18 cellular contexts compared by ENCODE assay signal in genomic region chr5:142453801-142454381, GRCh38.
"Had no signal": no experiment of that assay in that cellular context is flagged by ENCODE, and none has a peak within 500 bp of the region (broad histone marks: within the 10 kb centered on the region; RNA-seq: fewer than 3 reads in every experiment).

No MANE protein-coding gene starts in this region.

- H3K9me3 ChIP-seq: neutrophil, pancreas, sigmoid colon had no signal

- H3K27ac ChIP-seq: brain microvascular endothelial cell, neutrophil, pancreas, tibial artery had no signal

- DNase-seq: activated CD4-positive, alpha-beta T cell treated with anti-CD3 and anti-CD28 coated beads, Interleukin-2, amount 10 ng/mL, durations not matched to agents 7 days and 5 days; activated CD8-positive, alpha-beta T cell treated with anti-CD3 and anti-CD28 coated beads, Interleukin-2, amount 10 ng/mL, durations not matched to agents 7 days and 5 days; activated naive CD4-positive, alpha-beta T cell treated with anti-CD3 and anti-CD28 coated beads, Interleukin-2, amount 50 U/mL, for 16 hours; activated T-cell treated with anti-CD3 and anti-CD28 coated beads, Interleukin-2, amount 50 U/mL, for 24 hours; aorta; brain microvascular endothelial cell; effector CD8-positive, alpha-beta T cell; foreskin fibroblast; glutamatergic neuron; kidney; natural killer cell; pancreas; sigmoid colon; stimulated activated naive B cell treated with anti-CD40 and anti-IgM and Interleukin-4, amounts not matched to agents 10 μg/mL and 1 μg/mL and 100 μg/mL, for 72 hours; T-helper 1 cell; T-helper 9 cell had no signal

- ATAC-seq: activated CD8-positive, alpha-beta T cell treated with anti-CD3 and anti-CD28 coated beads, Interleukin-2, amount 10 ng/mL, durations not matched to agents 7 days and 5 days; natural killer cell; pancreas; stimulated activated naive B cell treated with anti-CD40 and anti-IgM and Interleukin-4, amounts not matched to agents 10 μg/mL and 1 μg/mL and 100 μg/mL, for 72 hours had no signal

- H3K4me3 ChIP-seq: pancreas, sigmoid colon, tibial artery had no signal

- H3K36me3 ChIP-seq: brain microvascular endothelial cell, neutrophil, pancreas, sigmoid colon, tibial artery had no signal

- H3K27me3 ChIP-seq: brain microvascular endothelial cell, neutrophil, pancreas, sigmoid colon, tibial artery had no signal

- H3K4me1 ChIP-seq: pancreas, sigmoid colon, tibial artery had no signal
